ENCODE assay signal across 22 cellular contexts in the genomic region with DNA sequence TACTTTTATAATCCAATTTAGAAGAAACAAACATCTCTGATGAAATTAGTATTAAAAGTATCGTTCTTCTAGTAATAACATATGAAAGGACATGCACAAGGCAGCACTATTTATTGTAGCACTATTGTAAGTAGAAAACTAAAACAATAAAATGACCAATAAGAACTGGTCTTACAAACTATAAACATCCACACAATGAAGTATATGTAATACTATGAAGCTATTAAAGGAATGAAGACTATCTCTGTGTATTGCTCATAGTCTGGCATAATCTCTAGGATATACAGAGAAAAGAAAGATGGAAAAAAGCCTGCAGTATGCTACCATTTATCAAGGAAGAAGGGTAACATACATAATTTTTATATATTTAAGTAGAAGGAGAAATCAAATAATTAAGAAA.
"Had no signal": no experiment of that assay in that cellular context is flagged by ENCODE, and none has a peak within 500 bp of the region (broad histone marks: within the 10 kb centered on the region; RNA-seq: fewer than 3 reads in every experiment).

No MANE protein-coding gene starts in this region.

- H3K9me3 ChIP-seq: SJSA1 had no signal

- H3K4me3 ChIP-seq: cardiac muscle cell, SJSA1 had no signal

- H3K27me3 ChIP-seq: brain microvascular endothelial cell, cardiac muscle cell, SJSA1 had no signal

- H3K27ac ChIP-seq: brain microvascular endothelial cell, cardiac muscle cell, SJSA1 had no signal

- ATAC-seq: activated CD8-positive, alpha-beta memory T cell treated with anti-CD3 and anti-CD28 coated beads, Interleukin-2, amount 10 ng/mL, durations not matched to agents 7 days and 5 days; activated T-cell treated with anti-CD3 and anti-CD28 coated beads, Interleukin-2, amount 50 U/mL, for 4 hours; activated T-helper 17 cell treated with anti-CD3 and anti-CD28 coated beads, Interleukin-2, amount 50 U/mL, for 72 hours; PC-3; SK-N-SH treated with all-trans-retinoic acid at 6 μM for 48 hours had no signal

- DNase-seq: activated CD4-positive, alpha-beta T cell treated with anti-CD3 and anti-CD28 coated beads for 48 hours; activated CD4-positive, alpha-beta T cell treated with anti-CD3 and anti-CD28 coated beads, Interleukin-2, amount 50 U/mL, for 48 hours; activated CD4-positive, CD25-positive, alpha-beta regulatory T cell treated with anti-CD3 and anti-CD28 coated beads, Interleukin-2, amount 50 U/mL, for 72 hours; activated CD8-positive, alpha-beta memory T cell treated with anti-CD3 and anti-CD28 coated beads, Interleukin-2, amount 10 ng/mL, durations not matched to agents 7 days and 5 days; activated gamma-delta T cell; activated naive CD4-positive, alpha-beta T cell treated with anti-CD3 and anti-CD28 coated beads for 36 hours; activated T-cell treated with anti-CD3 and anti-CD28 coated beads, Interleukin-2, amount 50 U/mL, for 4 hours; brain microvascular endothelial cell; NCI-H1048; NCI-H146; NCI-H187 treated with DMSO at 0.1 percent for 48 hours; NCI-H2081 treated with DMSO at 0.1 percent for 48 hours; NCI-H446; NCI-H524; PC-3; SHP77; SW 1271 had no signal

- FAIRE-seq: RCC 7860 had no signal

- H3K36me3 ChIP-seq: brain microvascular endothelial cell, cardiac muscle cell, SJSA1 had no signal
